In genomic region chr4:40317921-40318658, GRCh38 we compare ENCODE assay signal across 12 cellular contexts. TPM values are rescaled to one million over a fixed set of nuclear protein-coding genes. Genes with fewer than 3 reads are reported as not detected.
DNase-seq lines count a peak whose midpoint lies in the region; ATAC-seq, FAIRE-seq and TF ChIP-seq lines count a peak whose summit lies in the region.
"Had no signal": no experiment of that assay in that cellular context is flagged by ENCODE, and none has a peak within 500 bp of the region (broad histone marks: within the 10 kb centered on the region; RNA-seq: fewer than 3 reads in every experiment).

No MANE protein-coding gene starts in this region.

- peaks cover 36% of the 10 kb centered on the region for H3K4me1 Mint-ChIP-seq in activated CD8-positive, alpha-beta memory T cell treated with anti-CD3 and anti-CD28 coated beads, Interleukin-2, amount 10 ng/mL, durations not matched to agents 7 days and 5 days
- peaks cover 71% of the 10 kb centered on the region for H3K4me1 Mint-ChIP-seq in HFFc6 (ENCODE audit: low read depth)
- H3K4me1 Mint-ChIP-seq in activated naive CD8-positive, alpha-beta T cell treated with anti-CD3 and anti-CD28 coated beads for 36 hours, result peaks cover 50% of the 10 kb centered on the region
- H3K4me1 Mint-ChIP-seq in naive thymus-derived CD4-positive, alpha-beta T cell, result peaks cover 25 to 69% (median 55%) of the 10 kb centered on the region in 7 donors

- ATAC-seq in activated CD8-positive, alpha-beta memory T cell treated with anti-CD3 and anti-CD28 coated beads, Interleukin-2, amount 10 ng/mL, durations not matched to agents 7 days and 5 days, result no peak
- ATAC-seq in naive thymus-derived CD4-positive, alpha-beta T cell, result no peak

- no peak overlapping the region for H3K4me3 Mint-ChIP-seq in activated CD8-positive, alpha-beta memory T cell treated with anti-CD3 and anti-CD28 coated beads, Interleukin-2, amount 10 ng/mL, durations not matched to agents 7 days and 5 days
- H3K4me3 Mint-ChIP-seq in HFFc6, result no peak overlapping the region; the same call in none of the 2 replicates
- peak overlapping the region; percentile 29 for H3K4me3 Mint-ChIP-seq in activated naive CD8-positive, alpha-beta T cell treated with anti-CD3 and anti-CD28 coated beads for 36 hours
- peak overlapping the region in 8 of 10 donors; percentile 18 to 85 (median 42) for H3K4me3 Mint-ChIP-seq in naive thymus-derived CD4-positive, alpha-beta T cell

- POLR2A ChIA-PET in naive thymus-derived CD4-positive, alpha-beta T cell (lab: Charles Lee), result interaction anchor here (0.7 to 16.3 kb wide), 15 partner anchors 8 to 619 kb away, joined by 3 to 206 read pairs (median 7); partner anchors contain the start of gene RHOH

- H3K4me1 ChIP-seq in naive thymus-derived CD4-positive, alpha-beta T cell (ENCODE audit: control insufficient read depth in 2 of 2, insufficient read depth in 2 of 2, low read length in 2 of 2), result peaks cover 7 to 13% of the 10 kb centered on the region in 2 donors
- H3K4me1 ChIP-seq in Peyer's patch, result peaks cover 0 to 12% (median 5%) of the 10 kb centered on the region in 4 donors

- no peaks in the 10 kb centered on the region for H3K36me3 ChIP-seq in naive thymus-derived CD4-positive, alpha-beta T cell (ENCODE audit: control insufficient read depth in 2 of 3, insufficient read depth in 3 of 3, low read length in 3 of 3)
- H3K36me3 ChIP-seq in Peyer's patch, result no peaks in the 10 kb centered on the region

- TF ChIP-seq POLR2A in Peyer's patch (IDR thresholded peaks at IDR 0.05), result no peak

- H3K4me3 ChIP-seq in naive thymus-derived CD4-positive, alpha-beta T cell (ENCODE audit: low read length), result no peak overlapping the region
- no peak overlapping the region for H3K4me3 ChIP-seq in Peyer's patch

- intact Hi-C loops in naive thymus-derived CD4-positive, alpha-beta T cell (cut with micrococcal nuclease), result loop anchor here (1.0 to 10.0 kb wide), 9 partner anchors 7 to 963 kb away; partner anchors contain the start of genes N4BP2 (in 1 of the 2), PDS5A (in 1 of the 2) and UBE2K (in 1 of the 2)

- TF ChIP-seq CTCF in HFFc6 (IDR thresholded peaks at IDR 0.05), result no peak
- TF ChIP-seq CTCF in Peyer's patch (IDR thresholded peaks at IDR 0.05), result no peak

- CTCF ChIA-PET in activated CD8-positive, alpha-beta memory T cell treated with anti-CD3 and anti-CD28 coated beads, Interleukin-2, amount 10 ng/mL, durations not matched to agents 7 days and 5 days (lab: Charles Lee), result interaction anchor here (0.7 to 2.9 kb wide), 37 partner anchors 9 to 404 kb away, joined by 3 to 47 read pairs (median 6); partner anchors contain the start of gene N4BP2
- CTCF ChIA-PET in naive thymus-derived CD4-positive, alpha-beta T cell (lab: Charles Lee), result interaction anchor here (0.6 to 2.4 kb wide), 26 partner anchors 8 to 339 kb away, joined by 3 to 27 read pairs (median 5); partner anchors contain the start of gene RHOH

- H3K27ac ChIP-seq in naive thymus-derived CD4-positive, alpha-beta T cell (ENCODE audit: low read depth, low read length), result no peak overlapping the region
- no peak overlapping the region for H3K27ac ChIP-seq in Peyer's patch

- no peaks in the 10 kb centered on the region for H3K27me3 ChIP-seq in naive thymus-derived CD4-positive, alpha-beta T cell (ENCODE audit: control insufficient read depth in 2 of 2, insufficient read depth in 2 of 2, low read length in 2 of 2)
- H3K27me3 ChIP-seq in Peyer's patch, result no peaks in the 10 kb centered on the region

- peak overlapping the region; percentile 33 for H3K27ac Mint-ChIP-seq in activated CD8-positive, alpha-beta memory T cell treated with anti-CD3 and anti-CD28 coated beads, Interleukin-2, amount 10 ng/mL, durations not matched to agents 7 days and 5 days
- H3K27ac Mint-ChIP-seq in HFFc6, result peak overlapping the region; percentile 100
- peak overlapping the region; percentile 78 for H3K27ac Mint-ChIP-seq in activated naive CD8-positive, alpha-beta T cell treated with anti-CD3 and anti-CD28 coated beads for 36 hours
- peak overlapping the region; percentile 24 to 99 (median 89) for H3K27ac Mint-ChIP-seq in naive thymus-derived CD4-positive, alpha-beta T cell

- no peak for DNase-seq in activated CD8-positive, alpha-beta memory T cell treated with anti-CD3 and anti-CD28 coated beads, Interleukin-2, amount 10 ng/mL, durations not matched to agents 7 days and 5 days
- DNase-seq in activated CD8-positive, alpha-beta memory T cell treated with anti-CD3 and anti-CD28 coated beads, Interleukin-2, amount 50 U/mL, for 48 hours, result no peak
- DNase-seq in HFFc6 (no peak), urothelium cell line (ENCODE audit: low spot score) (no peak), amniotic stem cell (lab: John Stamatoyannopoulos, UW) (no peak), Peyer's patch (no peak)
- no peak for DNase-seq in activated naive CD8-positive, alpha-beta T cell treated with anti-CD3 and anti-CD28 coated beads for 36 hours
- no peak for DNase-seq in naive thymus-derived CD4-positive, alpha-beta T cell
- DNase-seq: amygdala, mesenchymal stem cell, NCI-H1105, SW 1271 had no signal

- H3K27me3 Mint-ChIP-seq in activated CD8-positive, alpha-beta memory T cell treated with anti-CD3 and anti-CD28 coated beads, Interleukin-2, amount 10 ng/mL, durations not matched to agents 7 days and 5 days, result no peaks in the 10 kb centered on the region
- peaks cover 3% of the 10 kb centered on the region; the same call in 1 of the 2 replicates for H3K27me3 Mint-ChIP-seq in HFFc6 (ENCODE audit: insufficient read depth)
- no peaks in the 10 kb centered on the region for H3K27me3 Mint-ChIP-seq in activated naive CD8-positive, alpha-beta T cell treated with anti-CD3 and anti-CD28 coated beads for 36 hours
- no peaks in the 10 kb centered on the region for H3K27me3 Mint-ChIP-seq in naive thymus-derived CD4-positive, alpha-beta T cell

- no peak for FAIRE-seq in urothelium cell line (lab: Jason Lieb, UNC)

- H3K9me3 Mint-ChIP-seq in activated CD8-positive, alpha-beta memory T cell treated with anti-CD3 and anti-CD28 coated beads, Interleukin-2, amount 10 ng/mL, durations not matched to agents 7 days and 5 days (ENCODE audit: low read depth), result no peaks in the 10 kb centered on the region
- H3K9me3 Mint-ChIP-seq in HFFc6, result no peaks in the 10 kb centered on the region
- no peaks in the 10 kb centered on the region for H3K9me3 Mint-ChIP-seq in activated naive CD8-positive, alpha-beta T cell treated with anti-CD3 and anti-CD28 coated beads for 36 hours
- no peaks in the 10 kb centered on the region for H3K9me3 Mint-ChIP-seq in naive thymus-derived CD4-positive, alpha-beta T cell

- no peaks in the 10 kb centered on the region for H3K9me3 ChIP-seq in naive thymus-derived CD4-positive, alpha-beta T cell (ENCODE audit: control insufficient read depth in 2 of 3, low read length in 3 of 3)
- H3K9me3 ChIP-seq in Peyer's patch, result no peaks in the 10 kb centered on the region

- no peaks in the 10 kb centered on the region for H3K36me3 Mint-ChIP-seq in activated CD8-positive, alpha-beta memory T cell treated with anti-CD3 and anti-CD28 coated beads, Interleukin-2, amount 10 ng/mL, durations not matched to agents 7 days and 5 days
- no peaks in the 10 kb centered on the region for H3K36me3 Mint-ChIP-seq in HFFc6 (ENCODE audit: low read depth)
- H3K36me3 Mint-ChIP-seq in activated naive CD8-positive, alpha-beta T cell treated with anti-CD3 and anti-CD28 coated beads for 36 hours, result no peaks in the 10 kb centered on the region
- no peaks in the 10 kb centered on the region for H3K36me3 Mint-ChIP-seq in naive thymus-derived CD4-positive, alpha-beta T cell

RNA-seq across cellular contexts. Expression of gene CHRNA9, which starts 17.0 kb away (rescaled TPM):
- under 1 TPM in 1 of 2 experiments, not detected in 1; 0.18 TPM for total RNA-seq in activated CD8-positive, alpha-beta memory T cell treated with anti-CD3 and anti-CD28 coated beads, Interleukin-2, amount 10 ng/mL, durations not matched to agents 7 days and 5 days
- not detected for total RNA-seq in HFFc6 (2021; fragmentation: NEBNext Ultra II Directional; extraction: Animal tissue kit (Norgen Biotek cat#: 25700))
- under 1 TPM in 1 of 2 experiments, not detected in 1; 0.22 TPM for total RNA-seq in activated naive CD8-positive, alpha-beta T cell treated with anti-CD3 and anti-CD28 coated beads for 36 hours
- total RNA-seq in naive thymus-derived CD4-positive, alpha-beta T cell, result under 1 TPM in 3 of 5 experiments, not detected in 2; 0.30 to 0.46 (median 0.32) TPM
- polyA plus RNA-seq in naive thymus-derived CD4-positive, alpha-beta T cell, result 1 to 10 TPM in 1 of 2 donors, not detected in 1; 1.1 TPM
- not detected for total RNA-seq in Peyer's patch

Comparison
In these comparisons a context has a peak if more than half of its experiments do, and no peak if none do; other contexts are left out.
1. H3K27ac Mint-ChIP-seq: peak in every context shown above with its lines; median percentile 100 in HFFc6; 89 in naive thymus-derived CD4-positive, alpha-beta T cell; 78 in activated naive CD8-positive, alpha-beta T cell treated with anti-CD3 and anti-CD28 coated beads for 36 hours; 33 in activated CD8-positive, alpha-beta memory T cell treated with anti-CD3 and anti-CD28 coated beads, Interleukin-2, amount 10 ng/mL, durations not matched to agents 7 days and 5 days.
2. H3K4me3 Mint-ChIP-seq: peak in activated naive CD8-positive, alpha-beta T cell treated with anti-CD3 and anti-CD28 coated beads for 36 hours (single experiment) and naive thymus-derived CD4-positive, alpha-beta T cell (8 of 10); none in activated CD8-positive, alpha-beta memory T cell treated with anti-CD3 and anti-CD28 coated beads, Interleukin-2, amount 10 ng/mL, durations not matched to agents 7 days and 5 days (single experiment) and HFFc6 (single experiment).